17 cellular contexts compared by ENCODE assay signal in the genomic region with DNA sequence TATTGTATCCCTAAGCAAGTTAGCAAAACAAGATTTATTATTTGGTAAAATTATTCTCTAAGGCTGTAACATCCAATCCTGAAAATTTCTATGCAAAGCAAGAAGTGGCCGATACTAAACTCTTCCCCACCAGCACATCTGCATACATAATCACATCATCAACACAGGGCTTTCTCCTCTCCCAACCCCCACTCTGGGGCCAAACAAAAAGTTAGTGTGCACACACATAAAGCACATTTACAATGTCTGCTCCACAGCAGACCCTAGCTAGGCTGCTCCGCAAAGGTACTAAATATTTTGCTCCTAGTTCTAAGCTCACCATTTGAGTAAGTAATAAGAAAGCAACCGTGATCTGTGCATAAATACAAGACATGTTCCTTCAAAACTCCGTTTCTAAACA. TPM values are rescaled to one million over a fixed set of nuclear protein-coding genes. Genes with fewer than 3 reads are reported as not detected.
A peak's percentile ranks its signal among the peaks of the same experiment; 100 is the strongest.
DNase-seq lines count a peak whose midpoint lies in the region; ATAC-seq and TF ChIP-seq lines count a peak whose summit lies in the region.
"Had no signal": no experiment of that assay in that cellular context is flagged by ENCODE, and none has a peak within 500 bp of the region (broad histone marks: within the 10 kb centered on the region; RNA-seq: fewer than 3 reads in every experiment).

No MANE protein-coding gene starts in this region.

- H3K9ac ChIP-seq in IMR-90 (ENCODE audit: low read depth, low read length) (no peak overlapping the region), iPS-18a (ENCODE audit: low read length) (peak overlapping the region; percentile 25), mammary epithelial cell (ENCODE audit: insufficient read depth, low read length) (no peak overlapping the region)

- TF ChIP-seq RAD21 in IMR-90 (IDR thresholded peaks at IDR 0.05; ENCODE audit: low read length), result no peak

- H4K20me1 ChIP-seq in IMR-90 (ENCODE audit: insufficient read depth, low read length) (peaks cover 11% of the 10 kb centered on the region; the same call in 1 of the 2 replicates), mammary epithelial cell (ENCODE audit: insufficient read depth, low read length) (no peaks in the 10 kb centered on the region)

- intact Hi-C loops in IMR-90 (cut with micrococcal nuclease) (no loop called here), posterior cingulate gyrus (cut with DNase I) (no loop called here), mammary epithelial cell (cut with micrococcal nuclease) (no loop called here)

- H3K9me3 ChIP-seq in IMR-90 (ENCODE audit: control insufficient read depth, insufficient read depth, low read length) (peaks cover 3% of the 10 kb centered on the region; the same call in 1 of the 2 replicates), iPS-18a (ENCODE audit: control insufficient read depth, low read depth, low read length) (peaks cover 8% of the 10 kb centered on the region), mammary epithelial cell (replicated peaks; ENCODE audit: insufficient read depth, low read length) (peaks cover 10% of the 10 kb centered on the region)
- H3K9me3 ChIP-seq: thoracic aorta had no signal

- no peak overlapping the region for H3K4ac ChIP-seq in IMR-90 (ENCODE audit: low read depth, low read length)

- H3K4me2 ChIP-seq in IMR-90 (ENCODE audit: low read depth, low read length) (no peak overlapping the region), mammary epithelial cell (ENCODE audit: insufficient read depth, low read depth, low read length) (no peak overlapping the region)

- ATAC-seq in IMR-90 (ENCODE audit: low read depth), result no peak
- ATAC-seq: activated CD8-positive, alpha-beta T cell treated with anti-CD3 and anti-CD28 coated beads for 36 hours; Right ventricle myocardium inferior had no signal

- H3K9me1 ChIP-seq in IMR-90 (ENCODE audit: insufficient read depth, low read length), result peaks cover 8% of the 10 kb centered on the region; the same call in 1 of the 2 replicates

- no peaks in the 10 kb centered on the region for H3K27me3 ChIP-seq in IMR-90 (ENCODE audit: control insufficient read depth, insufficient read depth, low read length)
- H3K27me3 ChIP-seq in iPS-18a (ENCODE audit: control insufficient read depth, insufficient read depth, low read length), result peaks cover 19% of the 10 kb centered on the region
- no peaks in the 10 kb centered on the region for H3K27me3 ChIP-seq in mammary epithelial cell (ENCODE audit: insufficient read depth, low read length)

- H3K79me1 ChIP-seq in IMR-90 (ENCODE audit: low read depth in 1 of 2, low read length in 2 of 2), result peaks cover 29 to 33% of the 10 kb centered on the region in 2 experiments

- H3K79me2 ChIP-seq in mammary epithelial cell (ENCODE audit: insufficient read depth, low read length), result peaks cover 50% of the 10 kb centered on the region

- CTCF ChIA-PET in IMR-90 (lab: Yijun Ruan, JAX) (no interaction called here), mammary epithelial cell (lab: Charles Lee; ENCODE audit: low non-redundant PET) (no interaction called here)

- no peak overlapping the region for H4K5ac ChIP-seq in IMR-90 (ENCODE audit: low read depth, low read length)

- H2AFZ ChIP-seq in IMR-90 (replicated peaks; ENCODE audit: low read length, poor library complexity) (no peak overlapping the region), mammary epithelial cell (ENCODE audit: low read depth, low read length) (no peak overlapping the region)

- H2BK15ac ChIP-seq in IMR-90 (ENCODE audit: low read depth, low read length), result no peak overlapping the region

- WGBS in IMR-90 (ENCODE audit: extremely low coverage in 2 of 2, insufficient read length in 1 of 2), 2 experiments, result no CpG with 5 or more reads among the region's 4 CpGs
- 64% methylated on average over 4 of the region's 4 CpGs for WGBS in mammary epithelial cell (ENCODE audit: low coverage, missing lambda C conversion rate)

- no peak overlapping the region for H3K56ac ChIP-seq in IMR-90 (ENCODE audit: extremely low read depth, insufficient read depth, low read length)

- H3K18ac ChIP-seq in IMR-90 (ENCODE audit: low read depth, low read length), result no peak overlapping the region

- H3K4me3 ChIP-seq in IMR-90 (ENCODE audit: insufficient read depth, low read depth, low read length), result no peak overlapping the region
- H3K4me3 ChIP-seq in iPS-18a (ENCODE audit: low read length), result peak overlapping the region; percentile 47
- no peak overlapping the region for H3K4me3 ChIP-seq in mammary epithelial cell (replicated peaks in 1 of 3; ENCODE audit: insufficient read depth in 1 of 3, low read depth in 2 of 3, low read length in 3 of 3)
- H3K4me3 ChIP-seq: thoracic aorta had no signal

- no peak overlapping the region for H3K27ac ChIP-seq in IMR-90 (ENCODE audit: insufficient read depth, low read length)
- H3K27ac ChIP-seq in angular gyrus (ENCODE audit: low read depth, low read length), result peak overlapping the region; percentile 53
- H3K27ac ChIP-seq in iPS-18a (ENCODE audit: low read length), result no peak overlapping the region
- H3K27ac ChIP-seq in mammary epithelial cell (ENCODE audit: insufficient read depth, low read depth, low read length), result no peak overlapping the region
- H3K27ac ChIP-seq: thoracic aorta had no signal

- no peak for TF ChIP-seq POLR2A in IMR-90 (IDR thresholded peaks at IDR 0.05; ENCODE audit: low read depth, low read length)

- H4K8ac ChIP-seq in IMR-90 (ENCODE audit: low read depth in 2 of 2, low read length in 2 of 2), result no peak overlapping the region

- H2BK5ac ChIP-seq in IMR-90 (ENCODE audit: low read depth, low read length, poor library complexity, severe bottlenecking), result no peak overlapping the region

- H2BK20ac ChIP-seq in IMR-90 (ENCODE audit: low read depth, low read length), result no peak overlapping the region

- H3K4me1 ChIP-seq in IMR-90 (ENCODE audit: control insufficient read depth, insufficient read depth, low read length) (peaks cover 4% of the 10 kb centered on the region), iPS-18a (ENCODE audit: control insufficient read depth, low read depth, low read length) (peaks cover 33% of the 10 kb centered on the region), mammary epithelial cell (ENCODE audit: insufficient read depth, low read length) (peaks cover 16% of the 10 kb centered on the region)

- dilution Hi-C loops in IMR-90 (cut with HindIII; ENCODE audit: low sequenced_read_pairs, unreplicated experiment) (no loop called here), mammary epithelial cell (cut with HindIII; ENCODE audit: low sequenced_read_pairs) (loop anchor here (5.0 kb wide), 1 partner anchor 41 kb away; no protein-coding TSS in a partner anchor)

- BruUV-seq in IMR-90 (replicated peaks; lab: Mats Ljungman, UMichigan), result no TSS peak
- BruUV-seq in mammary epithelial cell (replicated peaks; lab: Mats Ljungman, UMichigan), result no TSS peak

- no peak overlapping the region for H4K91ac ChIP-seq in IMR-90 (ENCODE audit: insufficient read depth, low read depth, low read length)

- H3K36me3 ChIP-seq in IMR-90 (ENCODE audit: control insufficient read depth, insufficient read depth, low read length) (no peaks in the 10 kb centered on the region), iPS-18a (ENCODE audit: control insufficient read depth, low read depth, low read length) (no peaks in the 10 kb centered on the region), mammary epithelial cell (ENCODE audit: insufficient read depth, low read length) (no peaks in the 10 kb centered on the region)
- H3K36me3 ChIP-seq: thoracic aorta had no signal

- no peak overlapping the region for H2BK120ac ChIP-seq in IMR-90 (ENCODE audit: low read depth, low read length)

- POLR2A ChIA-PET in IMR-90 (lab: Charles Lee; ENCODE audit: unreplicated experiment), result no interaction called here

- TF ChIP-seq CTCF in IMR-90 (conservative IDR thresholded peaks at IDR 0.05; ENCODE audit: low read depth, low read length) (no peak), mammary epithelial cell (conservative IDR thresholded peaks at IDR 0.05 in 1 of 2, IDR thresholded peaks at IDR 0.05 in 1 of 2; ENCODE audit: extremely low read depth in 1 of 2, insufficient read depth in 1 of 2, low read depth in 1 of 2, low read length in 2 of 2) (no peak)

- H2AK5ac ChIP-seq in IMR-90 (ENCODE audit: low read depth, low read length), result no peak overlapping the region

- in situ Hi-C loops in IMR-90 (cut with MboI; ENCODE audit: low sequenced_read_pairs), result no loop called here
- in situ Hi-C loops in mammary epithelial cell (cut with MboI; ENCODE audit: low sequenced_read_pairs in 2 of 2), result no loop called here

- peak overlapping the region; percentile 64; the same call in 1 of the 2 replicates for H3K23ac ChIP-seq in IMR-90 (ENCODE audit: low read depth, low read length)

- H2AK9ac ChIP-seq in IMR-90 (replicated peaks; ENCODE audit: low read depth, low read length, poor library complexity), result no peak overlapping the region

- H3K14ac ChIP-seq in IMR-90 (replicated peaks; ENCODE audit: low read depth, low read length), result no peak overlapping the region

- DNase-seq in IMR-90 (no peak), posterior cingulate gyrus (peak in 6 of 10 donors; percentile 42 to 88 (median 53)), GM19240 (ENCODE audit: insufficient read length, low spot score) (no peak), mammary epithelial cell (no peak), Kasumi-1 (lab: John Stamatoyannopoulos, UW) (no peak)
- DNase-seq in activated CD4-positive, alpha-beta T cell treated with anti-CD3 and anti-CD28 coated beads, Interleukin-2, amount 50 U/mL, for 1 hour, result no peak
- DNase-seq: activated CD8-positive, alpha-beta T cell treated with anti-CD3 and anti-CD28 coated beads for 36 hours; amniotic stem cell; dermis blood vessel endothelial cell; DMS153; NCI-H1930; retina; T-helper 9 cell had no signal

TF ChIP-seq in IMR-90, 13 proteins besides CTCF, POLR2A, EP300 and RAD21 (continues in another document):
- TF ChIP-seq CHD1 (IDR thresholded peaks at IDR 0.05; ENCODE audit: low read depth, low read length), result no peak
- no peak for TF ChIP-seq MAZ (IDR thresholded peaks at IDR 0.05; ENCODE audit: borderline replicate concordance, low read depth, low read length)
- TF ChIP-seq CEBPB (IDR thresholded peaks at IDR 0.05; ENCODE audit: low read depth, low read length), result no peak
- TF ChIP-seq MXI1 (IDR thresholded peaks at IDR 0.05; ENCODE audit: borderline replicate concordance, low read depth, low read length), result no peak
- TF ChIP-seq RCOR1 (IDR thresholded peaks at IDR 0.05; ENCODE audit: insufficient replicate concordance, low read length), result no peak
- TF ChIP-seq RFX5 (IDR thresholded peaks at IDR 0.05; ENCODE audit: low read depth, low read length), result no peak
- no peak for TF ChIP-seq BHLHE40 (IDR thresholded peaks at IDR 0.05; ENCODE audit: low read depth, low read length)
- TF ChIP-seq NFE2L2 (IDR thresholded peaks at IDR 0.05; ENCODE audit: low read depth, low read length), result no peak
- TF ChIP-seq MAFK (IDR thresholded peaks at IDR 0.05; ENCODE audit: low read depth, low read length), result no peak

RNA-seq across cellular contexts. Expression of a gene that starts 3.6 kb away (rescaled TPM):
- total RNA-seq in IMR-90 (2012; rRNA removed) (12.5 and 12.9 TPM in 2 replicates), mammary epithelial cell (10 to 100 TPM; 13.3 to 18.4 TPM)
- polyA plus RNA-seq in IMR-90 (2012; rRNA removed) (18.5 and 21.7 TPM in 2 replicates), mammary epithelial cell (14.8 TPM)
- polyA plus RNA-seq in IMR-90 (2012; cell fraction: cytosol; rRNA removed), result 13.6 and 14.2 TPM in 2 replicates
- 6.1 and 22.1 TPM in 2 replicates for polyA plus RNA-seq in IMR-90 (2012; cell fraction: nucleus; rRNA removed; ENCODE audit: low replicate concordance)
- polyA minus RNA-seq in mammary epithelial cell, result 15.6 TPM

Comparison
In these comparisons a context has a peak if more than half of its experiments do, and no peak if none do; other contexts are left out.
1. DNase-seq: peak in posterior cingulate gyrus (6 of 10); none in IMR-90 (single experiment), GM19240 (single experiment), mammary epithelial cell (single experiment), activated CD4-positive, alpha-beta T cell treated with anti-CD3 and anti-CD28 coated beads, Interleukin-2, amount 50 U/mL, for 1 hour (single experiment) and Kasumi-1 (0 of 2).